18 cellular contexts compared by ENCODE assay signal in genomic region chr14:79325557-79325956, GRCh38.
"Had no signal": no experiment of that assay in that cellular context is flagged by ENCODE, and none has a peak within 500 bp of the region (broad histone marks: within the 10 kb centered on the region; RNA-seq: fewer than 3 reads in every experiment).

No MANE protein-coding gene starts in this region.

- DNase-seq: esophagus squamous epithelium; foreskin fibroblast; glutamatergic neuron; islet precursor cell; mammary epithelial cell; naive thymus-derived CD4-positive, alpha-beta T cell; nephron progenitor cell; psoas muscle; right lobe of liver; stimulated activated CD4-positive, alpha-beta T cell treated with anti-CD3 and anti-CD28 coated beads, Interleukin-4, amount 100 ng/mL, for 1 hour; stimulated activated CD8-positive, alpha-beta memory T cell treated with anti-CD3 and anti-CD28 coated beads, Interleukin-4, amount 100 ng/mL, for 48 hours; stimulated activated naive CD8-positive, alpha-beta T cell treated with anti-CD3 and anti-CD28 coated beads, Interleukin-15, Interleukin-2, amounts not matched to agents 100 U/mL and 50 U/mL, for 24 hours; thyroid gland had no signal

- H3K36me3 ChIP-seq: esophagus squamous epithelium, gastroesophageal sphincter, neutrophil, right lobe of liver, suprapubic skin, thyroid gland had no signal

- H3K4me1 ChIP-seq: esophagus squamous epithelium, psoas muscle, right lobe of liver, suprapubic skin, thyroid gland had no signal

- ATAC-seq: gastroesophageal sphincter; left lobe of liver; naive thymus-derived CD4-positive, alpha-beta T cell; psoas muscle; stimulated activated effector memory CD8-positive, alpha-beta T cell treated with anti-CD3 and anti-CD28 coated beads, Interleukin-12 subunit alpha, Interleukin-12 subunit beta, amount 100 ng/mL, for 72 hours; stimulated activated naive CD8-positive, alpha-beta T cell treated with anti-CD3 and anti-CD28 coated beads, Interleukin-15, Interleukin-2, amounts not matched to agents 100 U/mL and 50 U/mL, for 24 hours had no signal

- H3K27me3 ChIP-seq: esophagus squamous epithelium, gastroesophageal sphincter, neutrophil, right lobe of liver, suprapubic skin, thyroid gland had no signal

- H3K27ac ChIP-seq: esophagus squamous epithelium, gastroesophageal sphincter, neutrophil, psoas muscle, right lobe of liver, suprapubic skin, thyroid gland had no signal

- H3K4me3 ChIP-seq: esophagus squamous epithelium, gastroesophageal sphincter, psoas muscle, right lobe of liver, suprapubic skin, thyroid gland had no signal

- H3K9me3 ChIP-seq: esophagus squamous epithelium, gastroesophageal sphincter, neutrophil, psoas muscle, right lobe of liver, suprapubic skin, thyroid gland had no signal
